8 cellular contexts compared by ENCODE assay signal in the genomic region with DNA sequence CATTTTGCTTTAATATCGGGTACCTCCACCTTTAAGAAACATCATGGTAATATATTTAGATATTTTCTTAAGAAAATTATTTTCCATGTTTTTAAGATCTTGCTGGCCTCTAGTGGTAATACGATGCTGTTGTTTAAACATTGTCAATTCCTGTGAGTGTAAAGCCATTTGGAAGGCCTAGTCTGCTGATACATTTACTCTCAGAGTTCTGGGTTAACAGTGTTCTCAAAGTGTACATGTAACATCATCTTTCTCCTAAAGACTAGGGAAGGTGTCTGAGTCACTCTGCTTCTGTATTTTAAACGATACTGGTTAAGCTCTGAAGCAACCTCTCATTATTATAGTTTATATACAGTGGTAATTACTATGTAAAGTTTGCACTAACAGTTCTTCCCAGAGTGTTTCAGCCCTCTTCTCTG.
DNase-seq lines count a peak whose midpoint lies in the region; TF ChIP-seq lines count a peak whose summit lies in the region.

No MANE protein-coding gene starts in this region.

- peak; percentile 55 to 68 (median 60) for TF ChIP-seq CTCF in nephron (IDR thresholded peaks at IDR 0.05; ENCODE audit: unreplicated experiment in 3 of 3)

- no peaks in the 10 kb centered on the region for H3K4me1 Mint-ChIP-seq in nephron

- H3K36me3 Mint-ChIP-seq in nephron (ENCODE audit: low read depth) = no peaks in the 10 kb centered on the region

- in situ Hi-C loops in G401 (cut with HindIII; ENCODE audit: low sequenced_read_pairs) = no loop called here

- DNase-seq in G401 (ENCODE audit: low spot score) (peak; percentile 23), NCI-H2227 treated with DMSO at 0.1 percent for 48 hours (lab: John Stamatoyannopoulos, UW) (peak; percentile 27), dermis microvascular lymphatic vessel endothelial cell (ENCODE audit: low read depth in 2 of 2) (peak; percentile 45 to 71), NCI-H1105 treated with DMSO at 0.1 percent for 48 hours (lab: John Stamatoyannopoulos, UW) (no peak), NCI-H524 (lab: John Stamatoyannopoulos, UW) (no peak), amygdala (lab: John Stamatoyannopoulos, UW) (no peak)
- no peak for DNase-seq in stimulated activated CD8-positive, alpha-beta memory T cell treated with anti-CD3 and anti-CD28 coated beads, Interleukin-4, amount 100 ng/mL, for 48 hours

- H3K4me3 Mint-ChIP-seq in nephron = no peak overlapping the region

- H3K9me3 Mint-ChIP-seq in nephron = no peaks in the 10 kb centered on the region

- H3K27ac Mint-ChIP-seq in nephron = no peak overlapping the region

- no peaks in the 10 kb centered on the region for H3K27me3 Mint-ChIP-seq in nephron (ENCODE audit: low read depth)

Comparison
In these comparisons a context has a peak if more than half of its experiments do, and no peak if none do; other contexts are left out.
1. DNase-seq: peak in G401 (single experiment), NCI-H2227 treated with DMSO at 0.1 percent for 48 hours (single experiment) and dermis microvascular lymphatic vessel endothelial cell (2 of 2); none in NCI-H1105 treated with DMSO at 0.1 percent for 48 hours (single experiment), NCI-H524 (0 of 2), stimulated activated CD8-positive, alpha-beta memory T cell treated with anti-CD3 and anti-CD28 coated beads, Interleukin-4, amount 100 ng/mL, for 48 hours (single experiment) and amygdala (0 of 56).